36 cellular contexts compared by ENCODE assay signal in genomic region chr10:76983624-76984023, GRCh38.
"Had no signal": no experiment of that assay in that cellular context is flagged by ENCODE, and none has a peak within 500 bp of the region (broad histone marks: within the 10 kb centered on the region; RNA-seq: fewer than 3 reads in every experiment).

No MANE protein-coding gene starts in this region.

- H3K4me3 ChIP-seq: adrenal gland, body of pancreas, breast epithelium had no signal

- H3K36me3 Mint-ChIP-seq: activated CD4-positive, alpha-beta memory T cell treated with anti-CD3 and anti-CD28 coated beads for 36 hours; activated naive CD4-positive, alpha-beta T cell treated with anti-CD3 and anti-CD28 coated beads, Interleukin-2, amount 50 U/mL, for 72 hours; activated naive CD8-positive, alpha-beta T cell treated with anti-CD3 and anti-CD28 coated beads for 36 hours; WTC11 had no signal

- H3K4me1 ChIP-seq: adrenal gland, body of pancreas, breast epithelium had no signal

- H3K27me3 Mint-ChIP-seq: activated CD4-positive, alpha-beta memory T cell treated with anti-CD3 and anti-CD28 coated beads for 36 hours; activated naive CD8-positive, alpha-beta T cell treated with anti-CD3 and anti-CD28 coated beads for 36 hours had no signal

- H3K36me3 ChIP-seq: adrenal gland, brain microvascular endothelial cell, breast epithelium, WERI-Rb-1 had no signal

- H3K9me3 Mint-ChIP-seq: activated CD4-positive, alpha-beta memory T cell treated with anti-CD3 and anti-CD28 coated beads for 36 hours; activated CD4-positive, alpha-beta T cell treated with anti-CD3 and anti-CD28 coated beads, Interleukin-2, amount 10 ng/mL, durations not matched to agents 24 days and 14 days; activated CD8-positive, alpha-beta T cell treated with anti-CD3 and anti-CD28 coated beads for 36 hours; activated naive CD4-positive, alpha-beta T cell treated with anti-CD3 and anti-CD28 coated beads for 36 hours; activated naive CD4-positive, alpha-beta T cell treated with anti-CD3 and anti-CD28 coated beads, Interleukin-2, amount 50 U/mL, for 72 hours; activated naive CD8-positive, alpha-beta T cell treated with anti-CD3 and anti-CD28 coated beads for 36 hours; activated T-cell treated with anti-CD3 and anti-CD28 coated beads, Interleukin-2, amount 50 U/mL, for 4 hours; activated T-cell treated with anti-CD3 and anti-CD28 coated beads, Interleukin-2, amount 50 U/mL, for 72 hours; activated T-helper 1 cell treated with anti-CD3 and anti-CD28 coated beads, Interleukin-12 subunit alpha, Interleukin-12 subunit beta, Interleukin-2, Interleukin-4 antibody, amounts not matched to agents 30 ng/mL and 10 ng/mL and 1 ng/mL, durations not matched to agents 14 hours and 24 hours and 36 hours; activated T-helper 17 cell treated with anti-CD3 and anti-CD28 coated beads, Interleukin-2, amount 50 U/mL, for 72 hours; T-helper 1 cell treated with Interleukin-12 subunit alpha and Interleukin-12 subunit beta and Interleukin-4 antibody, amounts not matched to agents 30 μg/mL and 1 μg/mL, for 36 hours; T-helper 2 cell treated with Interferon-gamma antibody and Interleukin-4, amounts not matched to agents 5 μg/mL and 100 μg/mL, for 36 hours; WTC11 had no signal

- ATAC-seq: activated CD8-positive, alpha-beta T cell treated with anti-CD3 and anti-CD28 coated beads for 36 hours; activated naive CD4-positive, alpha-beta T cell treated with anti-CD3 and anti-CD28 coated beads, Interleukin-2, amount 50 U/mL, for 72 hours; activated T-cell treated with anti-CD3 and anti-CD28 coated beads, Interleukin-2, amount 50 U/mL, for 4 hours; activated T-cell treated with anti-CD3 and anti-CD28 coated beads, Interleukin-2, amount 50 U/mL, for 72 hours; activated T-helper 17 cell treated with anti-CD3 and anti-CD28 coated beads, Interleukin-2, amount 50 U/mL, for 72 hours; body of pancreas had no signal

- H3K27me3 ChIP-seq: adrenal gland, body of pancreas, brain microvascular endothelial cell, breast epithelium had no signal

- H3K27ac Mint-ChIP-seq: activated CD4-positive, alpha-beta memory T cell treated with anti-CD3 and anti-CD28 coated beads for 36 hours; activated CD4-positive, alpha-beta T cell treated with anti-CD3 and anti-CD28 coated beads, Interleukin-2, amount 10 ng/mL, durations not matched to agents 24 days and 14 days; activated CD8-positive, alpha-beta T cell treated with anti-CD3 and anti-CD28 coated beads for 36 hours; activated naive CD4-positive, alpha-beta T cell treated with anti-CD3 and anti-CD28 coated beads for 36 hours; activated naive CD4-positive, alpha-beta T cell treated with anti-CD3 and anti-CD28 coated beads, Interleukin-2, amount 50 U/mL, for 72 hours; activated naive CD8-positive, alpha-beta T cell treated with anti-CD3 and anti-CD28 coated beads for 36 hours; activated T-cell treated with anti-CD3 and anti-CD28 coated beads, Interleukin-2, amount 50 U/mL, for 72 hours; activated T-helper 1 cell treated with anti-CD3 and anti-CD28 coated beads, Interleukin-12 subunit alpha, Interleukin-12 subunit beta, Interleukin-2, Interleukin-4 antibody, amounts not matched to agents 30 ng/mL and 10 ng/mL and 1 ng/mL, durations not matched to agents 14 hours and 24 hours and 36 hours; activated T-helper 17 cell treated with anti-CD3 and anti-CD28 coated beads, Interleukin-2, amount 50 U/mL, for 72 hours; T-helper 1 cell treated with Interleukin-12 subunit alpha and Interleukin-12 subunit beta and Interleukin-4 antibody, amounts not matched to agents 30 μg/mL and 1 μg/mL, for 36 hours; T-helper 2 cell treated with Interferon-gamma antibody and Interleukin-4, amounts not matched to agents 5 μg/mL and 100 μg/mL, for 36 hours; WTC11 had no signal

- H3K9me3 ChIP-seq: adrenal gland, body of pancreas, breast epithelium had no signal

- H3K4me1 Mint-ChIP-seq: activated CD4-positive, alpha-beta T cell treated with anti-CD3 and anti-CD28 coated beads, Interleukin-2, amount 10 ng/mL, durations not matched to agents 24 days and 14 days; activated naive CD8-positive, alpha-beta T cell treated with anti-CD3 and anti-CD28 coated beads for 36 hours; activated T-helper 17 cell treated with anti-CD3 and anti-CD28 coated beads, Interleukin-2, amount 50 U/mL, for 72 hours had no signal

- H3K27ac ChIP-seq: adrenal gland, body of pancreas, brain microvascular endothelial cell, breast epithelium, WERI-Rb-1 had no signal

- H3K4me3 Mint-ChIP-seq: activated CD4-positive, alpha-beta memory T cell treated with anti-CD3 and anti-CD28 coated beads for 36 hours; activated CD4-positive, alpha-beta T cell treated with anti-CD3 and anti-CD28 coated beads, Interleukin-2, amount 10 ng/mL, durations not matched to agents 24 days and 14 days; activated CD8-positive, alpha-beta T cell treated with anti-CD3 and anti-CD28 coated beads for 36 hours; activated naive CD4-positive, alpha-beta T cell treated with anti-CD3 and anti-CD28 coated beads for 36 hours; activated naive CD8-positive, alpha-beta T cell treated with anti-CD3 and anti-CD28 coated beads for 36 hours; activated T-cell treated with anti-CD3 and anti-CD28 coated beads, Interleukin-2, amount 50 U/mL, for 4 hours; activated T-cell treated with anti-CD3 and anti-CD28 coated beads, Interleukin-2, amount 50 U/mL, for 72 hours; activated T-helper 1 cell treated with anti-CD3 and anti-CD28 coated beads, Interleukin-12 subunit alpha, Interleukin-12 subunit beta, Interleukin-2, Interleukin-4 antibody, amounts not matched to agents 30 ng/mL and 10 ng/mL and 1 ng/mL, durations not matched to agents 14 hours and 24 hours and 36 hours; activated T-helper 17 cell treated with anti-CD3 and anti-CD28 coated beads, Interleukin-2, amount 50 U/mL, for 72 hours; T-helper 1 cell treated with Interleukin-12 subunit alpha and Interleukin-12 subunit beta and Interleukin-4 antibody, amounts not matched to agents 30 μg/mL and 1 μg/mL, for 36 hours; T-helper 2 cell treated with Interferon-gamma antibody and Interleukin-4, amounts not matched to agents 5 μg/mL and 100 μg/mL, for 36 hours; WTC11 had no signal

- DNase-seq: activated CD4-positive, alpha-beta memory T cell treated with anti-CD3 and anti-CD28 coated beads for 36 hours; activated CD4-positive, alpha-beta T cell treated with anti-CD3 and anti-CD28 coated beads for 4 hours; activated CD4-positive, alpha-beta T cell treated with anti-CD3 and anti-CD28 coated beads, Interleukin-2, amount 10 ng/mL, durations not matched to agents 24 days and 14 days; activated CD4-positive, alpha-beta T cell treated with anti-CD3 and anti-CD28 coated beads, Interleukin-2, amount 50 U/mL, for 1 hour; activated CD4-positive, alpha-beta T cell treated with anti-CD3 and anti-CD28 coated beads, Interleukin-2, amount 50 U/mL, for 4 hours; activated CD4-positive, CD25-positive, alpha-beta regulatory T cell; activated CD4-positive, CD25-positive, alpha-beta regulatory T cell treated with anti-CD3 and anti-CD28 coated beads, Interleukin-2, amount 50 U/mL, for 72 hours; activated CD8-positive, alpha-beta memory T cell treated with anti-CD3 and anti-CD28 coated beads, Interleukin-2, amount 50 U/mL, for 4 hours; activated CD8-positive, alpha-beta T cell treated with anti-CD3 and anti-CD28 coated beads for 36 hours; activated effector memory CD4-positive, alpha-beta T cell treated with anti-CD3 and anti-CD28 coated beads, Interleukin-2, amount 50 U/mL, for 16 hours; activated gamma-delta T cell treated with Interleukin-2 at 50 U/mL for 16 hours; activated naive CD4-positive, alpha-beta T cell; activated naive CD4-positive, alpha-beta T cell treated with anti-CD3 and anti-CD28 coated beads for 36 hours; activated naive CD4-positive, alpha-beta T cell treated with anti-CD3 and anti-CD28 coated beads, Interleukin-2, amount 50 U/mL, for 16 hours; activated naive CD8-positive, alpha-beta T cell treated with anti-CD3 and anti-CD28 coated beads for 36 hours; activated T-cell treated with anti-CD3 and anti-CD28 coated beads for 4 hours; activated T-cell treated with anti-CD3 and anti-CD28 coated beads, Interleukin-2, amount 50 U/mL, for 1 hour; activated T-cell treated with anti-CD3 and anti-CD28 coated beads, Interleukin-2, amount 50 U/mL, for 4 hours; activated T-cell treated with anti-CD3 and anti-CD28 coated beads, Interleukin-2, amount 50 U/mL, for 72 hours; adrenal gland; amniotic stem cell; aorta; body of pancreas; brain microvascular endothelial cell; central memory CD4-positive, alpha-beta T cell; T-helper 1 cell; T-helper 2 cell; T-helper 9 cell; WERI-Rb-1 had no signal
